Comparison of ENCODE assay signal across 23 cellular contexts in genomic region chr16:26667271-26667703, GRCh38.
DNase-seq lines count a peak whose midpoint lies in the region; ATAC-seq, FAIRE-seq and TF ChIP-seq lines count a peak whose summit lies in the region.
"Had no signal": no experiment of that assay in that cellular context is flagged by ENCODE, and none has a peak within 500 bp of the region (broad histone marks: within the 10 kb centered on the region; RNA-seq: fewer than 3 reads in every experiment).

No MANE protein-coding gene starts in this region.

- peaks cover 0 to 5% (median 0%) of the 10 kb centered on the region in 7 donors for H3K9me3 Mint-ChIP-seq in CD14-positive monocyte

- H3K4me1 ChIP-seq in H1 (replicated peaks in 1 of 4; ENCODE audit: control insufficient read depth in 3 of 4, insufficient read depth in 4 of 4, low read length in 3 of 4) (peaks cover 0 to 3% (median 1%) of the 10 kb centered on the region in 4 experiments; a peak in 2 of 7 replicates), iPS-18a (ENCODE audit: control insufficient read depth, low read depth, low read length) (peaks cover 11% of the 10 kb centered on the region), neuronal stem cell (ENCODE audit: control insufficient read depth in 2 of 2, insufficient read depth in 1 of 2, low read depth in 1 of 2, low read length in 2 of 2) (peaks cover 0 to 18% of the 10 kb centered on the region in 2 donors), colonic mucosa (no peaks in the 10 kb centered on the region)
- H3K4me1 ChIP-seq: BE2C had no signal

- no peak overlapping the region for H2AK5ac ChIP-seq in H1 (ENCODE audit: low read depth, low read length)
- H2AK5ac ChIP-seq in neuronal stem cell (ENCODE audit: low read depth, low read length) = no peak overlapping the region

- H4K20me1 ChIP-seq in H1 (replicated peaks in 1 of 2; ENCODE audit: control insufficient read depth in 1 of 2, insufficient read depth in 2 of 2, low read length in 2 of 2) = no peaks in the 10 kb centered on the region

- H3K27me3 ChIP-seq in H7 (ENCODE audit: control insufficient read depth, insufficient read depth, low read length) (no peaks in the 10 kb centered on the region), H1 (replicated peaks in 1 of 4; ENCODE audit: control insufficient read depth in 3 of 4, extremely low read depth in 1 of 4, insufficient read depth in 3 of 4, low read length in 3 of 4) (no peaks in the 10 kb centered on the region), iPS-18a (ENCODE audit: control insufficient read depth, insufficient read depth, low read length) (peaks cover 6% of the 10 kb centered on the region), neuronal stem cell (ENCODE audit: control insufficient read depth in 3 of 3, insufficient read depth in 3 of 3, low read depth in 1 of 3, low read length in 3 of 3) (no peaks in the 10 kb centered on the region), colonic mucosa (no peaks in the 10 kb centered on the region)
- H3K27me3 ChIP-seq: BE2C, SJCRH30 had no signal

- H3K27me3 Mint-ChIP-seq in CD14-positive monocyte (ENCODE audit: low read depth in 3 of 3) = peaks cover 2 to 5% (median 3%) of the 10 kb centered on the region in 3 donors

- H3K9me3 ChIP-seq in H1 (ENCODE audit: insufficient read depth in 2 of 2, low read depth in 1 of 2, low read length in 1 of 2) (0 out of 4 replicates have a peak, but pooled peaks cover 0 to 2% of the 10 kb centered on the region in 2 experiments), iPS-18a (ENCODE audit: control insufficient read depth, low read depth, low read length) (no peaks in the 10 kb centered on the region), neuronal stem cell (replicated peaks in 1 of 2; ENCODE audit: control insufficient read depth in 2 of 2, insufficient read depth in 1 of 2, low read depth in 1 of 2, low read length in 2 of 2) (no peaks in the 10 kb centered on the region), colonic mucosa (no peaks in the 10 kb centered on the region)
- H3K9me3 ChIP-seq: SJCRH30 had no signal

- peak overlapping the region in 1 of 2 experiments; percentile 32; a peak in 2 of 4 replicates for H3K4me2 ChIP-seq in H1 (ENCODE audit: insufficient read depth in 1 of 2, low read depth in 2 of 2, low read length in 2 of 2)
- H3K4me2 ChIP-seq in neuronal stem cell (ENCODE audit: insufficient read depth, low read length, poor library complexity, severe bottlenecking) = peak overlapping the region; percentile 45

- H2BK5ac ChIP-seq in H1 (ENCODE audit: low read depth, low read length) (no peak overlapping the region), neuronal stem cell (ENCODE audit: low read length) (no peak overlapping the region)

- H3K4me1 Mint-ChIP-seq in CD14-positive monocyte = no peaks in the 10 kb centered on the region
- H3K4me1 Mint-ChIP-seq: IgD-negative memory B cell had no signal

- no peak overlapping the region for H3K4me3 ChIP-seq in H7 (ENCODE audit: insufficient read depth, low read depth, low read length)
- H3K4me3 ChIP-seq in H1 (ENCODE audit: extremely low read depth in 1 of 4, insufficient read depth in 2 of 4, low read depth in 3 of 4, low read length in 4 of 4) = no peak overlapping the region
- peak overlapping the region; percentile 18 for H3K4me3 ChIP-seq in iPS-18a (ENCODE audit: low read length)
- no peak overlapping the region for H3K4me3 ChIP-seq in neuronal stem cell (ENCODE audit: low read length in 2 of 2)
- H3K4me3 ChIP-seq in colonic mucosa = no peak overlapping the region
- H3K4me3 ChIP-seq: SJCRH30 had no signal

- no peaks in the 10 kb centered on the region for H3K79me2 ChIP-seq in H1 (ENCODE audit: control insufficient read depth in 1 of 2, insufficient read depth in 2 of 2, low read length in 2 of 2)

- no peak for ATAC-seq in HG03139 (IDR thresholded peaks at IDR 0.05; ENCODE audit: unreplicated experiment)
- ATAC-seq: HCT116 had no signal

- peak overlapping the region; percentile 2; the same call in 1 of the 2 replicates for H2AFZ ChIP-seq in H1 (ENCODE audit: low read length)
- peak overlapping the region; percentile 35 for H2AFZ ChIP-seq in neuronal stem cell (ENCODE audit: low read length)

- H2BK120ac ChIP-seq in H1 (replicated peaks; ENCODE audit: low read depth, low read length) (no peak overlapping the region), neuronal stem cell (ENCODE audit: low read depth, low read length) (no peak overlapping the region)

- DNase-seq in H7 (peak; percentile 55), H1 (ENCODE audit: low read depth in 1 of 2, low spot score in 2 of 2) (peak in 1 of 2 experiments; percentile 58), neuronal stem cell (ENCODE audit: low spot score) (peak; percentile 33), CD14-positive monocyte (ENCODE audit: low spot score) (no peak), NCI-H1417 treated with DMSO at 0.1 percent for 48 hours (lab: John Stamatoyannopoulos, UW) (no peak), colonic mucosa (no peak)
- DNase-seq: BE2C; CD4-positive, CD25-positive, alpha-beta regulatory T cell; COR-L47; DMS79 treated with DMSO at 0.1 percent for 48 hours; NCI-H1694; NCI-H2081; NCI-H2171; NCI-H345; NCI-H524 treated with DMSO at 0.1 percent for 48 hours; SJCRH30 had no signal

- no peak overlapping the region for H2BK15ac ChIP-seq in H1 (ENCODE audit: low read length)
- no peak overlapping the region for H2BK15ac ChIP-seq in neuronal stem cell (ENCODE audit: low read length)

- CTCF ChIA-PET in H1 (lab: Charles Lee; ENCODE audit: partially characterized antibody) = interaction anchor here (1.0 to 2.0 kb wide), 3 partner anchors 22 to 322 kb away, joined by 3 to 5 read pairs (median 4); no protein-coding TSS in a partner anchor

- H2BK12ac ChIP-seq in H1 (ENCODE audit: low read depth, low read length) (no peak overlapping the region), neuronal stem cell (ENCODE audit: low read length) (no peak overlapping the region)

- no peak overlapping the region for H3K4ac ChIP-seq in H1 (replicated peaks; ENCODE audit: insufficient read length, low read depth, low read length)
- no peak overlapping the region for H3K4ac ChIP-seq in neuronal stem cell (ENCODE audit: low read length)

- intact Hi-C loops in CD14-positive monocyte (cut with micrococcal nuclease) = no loop called here
- intact Hi-C loops in colonic mucosa (cut with DNase I) = no loop called here

- no peak overlapping the region for H3K23ac ChIP-seq in H1 (ENCODE audit: insufficient read length)
- H3K23ac ChIP-seq in neuronal stem cell (ENCODE audit: low read depth, low read length, poor library complexity) = no peak overlapping the region

- H3K18ac ChIP-seq in H1 (ENCODE audit: extremely low read depth, low read length) (no peak overlapping the region), neuronal stem cell (ENCODE audit: low read length) (no peak overlapping the region)

- TF ChIP-seq POLR2A in H1 (IDR thresholded peaks at IDR 0.05; ENCODE audit: control extremely low read depth in 1 of 2, low read depth in 2 of 2, low read length in 2 of 2) = no peak

- no peak; a peak in 1 of 4 replicates for TF ChIP-seq RAD21 in H1 (IDR thresholded peaks at IDR 0.05 in 1 of 2, conservative IDR thresholded peaks at IDR 0.05 in 1 of 2; ENCODE audit: low read depth in 2 of 2, low read length in 2 of 2)

- no peaks in the 10 kb centered on the region for H3K36me3 Mint-ChIP-seq in CD14-positive monocyte
- H3K36me3 Mint-ChIP-seq: CD4-positive, CD25-positive, alpha-beta regulatory T cell had no signal

- TF ChIP-seq EP300 in H1 (IDR thresholded peaks at IDR 0.05; ENCODE audit: borderline replicate concordance in 1 of 2, low read depth in 2 of 2, low read length in 2 of 2) = no peak

- no peak overlapping the region for H3K27ac Mint-ChIP-seq in CD14-positive monocyte
- H3K27ac Mint-ChIP-seq: CD4-positive, CD25-positive, alpha-beta regulatory T cell had no signal

- H3K27ac ChIP-seq in H1 (ENCODE audit: low read depth, low read length) (no peak overlapping the region), iPS-18a (ENCODE audit: low read length) (no peak overlapping the region), neuronal stem cell (replicated peaks; ENCODE audit: low read length) (peak overlapping the region; percentile 44), colonic mucosa (no peak overlapping the region)
- H3K27ac ChIP-seq: SJCRH30 had no signal

- H3K36me3 ChIP-seq in H7 (replicated peaks; ENCODE audit: control insufficient read depth, insufficient read depth, low read length) (no peaks in the 10 kb centered on the region), H1 (ENCODE audit: control insufficient read depth in 2 of 4, insufficient read depth in 4 of 4, low read length in 3 of 4) (no peaks in the 10 kb centered on the region), iPS-18a (ENCODE audit: control insufficient read depth, low read depth, low read length) (no peaks in the 10 kb centered on the region), neuronal stem cell (replicated peaks in 1 of 2; ENCODE audit: control insufficient read depth in 2 of 2, insufficient read depth in 2 of 2, low read length in 2 of 2) (no peaks in the 10 kb centered on the region), colonic mucosa (no peaks in the 10 kb centered on the region)
- H3K36me3 ChIP-seq: BE2C, SJCRH30 had no signal

- H3K23me2 ChIP-seq in H1 (ENCODE audit: low read depth, low read length) = no peaks in the 10 kb centered on the region

- H4K91ac ChIP-seq in H1 (replicated peaks; ENCODE audit: insufficient read length, low read length) (no peak overlapping the region), neuronal stem cell (ENCODE audit: low read depth, low read length, poor library complexity) (no peak overlapping the region)

- no peak for TF ChIP-seq CTCF in H1 (IDR thresholded peaks at IDR 0.05; ENCODE audit: control extremely low read depth in 1 of 3, insufficient read depth in 1 of 3, low read depth in 1 of 3, low read length in 3 of 3)
- no peak for TF ChIP-seq CTCF in CD14-positive monocyte (IDR thresholded peaks at IDR 0.05)
- no peak for TF ChIP-seq CTCF in colonic mucosa (IDR thresholded peaks at IDR 0.05)

- no peak overlapping the region for H3K14ac ChIP-seq in H1 (ENCODE audit: insufficient read length)
- no peak overlapping the region for H3K14ac ChIP-seq in neuronal stem cell (ENCODE audit: low read length)

- 71% methylated on average over 13 of the region's 13 CpGs; no CpG with 5 or more reads in 1 of the 2 experiments for WGBS in H1 (ENCODE audit: extremely low coverage in 1 of 2, insufficient coverage in 1 of 2, insufficient read length in 1 of 2, insufficient replicate concordance in 2 of 2, low coverage in 1 of 2, low lambda C conversion rate in 2 of 2, missing lambda C conversion rate in 1 of 2), 2 experiments
- no CpG with 5 or more reads among the region's 13 CpGs for WGBS in neuronal stem cell (ENCODE audit: extremely low coverage in 2 of 2, insufficient read length in 2 of 2, insufficient replicate concordance in 1 of 2), 2 donors

- no peak overlapping the region for H4K5ac ChIP-seq in H1 (ENCODE audit: insufficient read length, low read depth, low read length)

- no peaks in the 10 kb centered on the region for H3K79me1 ChIP-seq in H1 (ENCODE audit: low read depth, low read length)
- H3K79me1 ChIP-seq in neuronal stem cell (ENCODE audit: low read depth, low read length) = no peaks in the 10 kb centered on the region

- no peak overlapping the region for H2BK20ac ChIP-seq in H1 (ENCODE audit: low read length)

- H3K56ac ChIP-seq in H1 (replicated peaks; ENCODE audit: insufficient read length, low read depth, low read length) = no peak overlapping the region

- no peak overlapping the region for H3K4me3 Mint-ChIP-seq in CD14-positive monocyte
- H3K4me3 Mint-ChIP-seq: CD4-positive, CD25-positive, alpha-beta regulatory T cell; IgD-negative memory B cell had no signal

- FAIRE-seq in H1 (lab: Jason Lieb, UNC) = no peak
- FAIRE-seq: A204.1, GM12891, RCC 7860 had no signal

- H4K8ac ChIP-seq in H1 (ENCODE audit: extremely low read depth, insufficient read depth, low read length) (no peak overlapping the region), neuronal stem cell (ENCODE audit: low read depth, low read length) (no peak overlapping the region)

- POLR2A ChIA-PET in H1 (lab: Charles Lee; ENCODE audit: partially characterized antibody) = no interaction called here

- H3K9ac ChIP-seq in H1 (replicated peaks in 1 of 4; ENCODE audit: extremely low read depth in 1 of 4, low read depth in 3 of 4, low read length in 3 of 4) (no peak overlapping the region), iPS-18a (ENCODE audit: low read length) (no peak overlapping the region), neuronal stem cell (ENCODE audit: low read depth, low read length, poor library complexity) (no peak overlapping the region), colonic mucosa (ENCODE audit: low read depth in 2 of 2, low read length in 2 of 2) (no peak overlapping the region)

Comparison
In these comparisons a context has a peak if more than half of its experiments do, and no peak if none do; other contexts are left out.
1. DNase-seq: peak in H7 (single experiment) and neuronal stem cell (single experiment); none in CD14-positive monocyte (single experiment), NCI-H1417 treated with DMSO at 0.1 percent for 48 hours (single experiment) and colonic mucosa (single experiment).